9 cellular contexts compared by ENCODE assay signal in the genomic region with DNA sequence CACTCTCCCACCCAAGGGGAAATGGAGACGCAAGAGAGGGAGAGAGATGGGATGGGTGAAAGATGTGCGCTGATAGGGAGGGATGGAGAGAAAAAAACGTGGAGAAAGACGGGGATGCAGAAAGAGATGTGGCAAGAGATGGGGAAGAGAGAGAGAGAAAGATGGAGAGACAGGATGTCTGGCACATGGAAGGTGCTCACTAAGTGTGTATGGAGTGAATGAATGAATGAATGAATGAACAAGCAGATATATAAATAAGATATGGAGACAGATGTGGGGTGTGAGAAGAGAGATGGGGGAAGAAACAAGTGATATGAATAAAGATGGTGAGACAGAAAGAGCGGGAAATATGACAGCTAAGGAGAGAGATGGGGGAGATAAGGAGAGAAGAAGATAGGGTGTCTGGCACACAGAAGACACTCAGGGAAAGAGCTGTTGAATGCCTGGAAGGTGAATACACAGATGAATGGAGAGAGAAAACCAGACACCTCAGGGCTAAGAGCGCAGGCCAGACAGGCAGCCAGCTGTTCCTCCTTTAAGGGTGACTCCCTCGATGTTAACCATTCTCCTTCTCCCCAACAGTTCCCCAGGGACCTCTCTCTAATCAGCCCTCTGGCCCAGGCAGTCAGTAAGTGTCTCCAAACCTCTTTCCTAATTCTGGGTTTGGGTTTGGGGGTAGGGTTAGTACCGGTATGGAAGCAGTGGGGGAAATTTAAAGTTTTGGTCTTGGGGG. TPM values are rescaled to one million over a fixed set of nuclear protein-coding genes. Genes with fewer than 3 reads are reported as not detected.
DNase-seq lines count a peak whose midpoint lies in the region; ATAC-seq and TF ChIP-seq lines count a peak whose summit lies in the region.
"Had no signal": no experiment of that assay in that cellular context is flagged by ENCODE, and none has a peak within 500 bp of the region (broad histone marks: within the 10 kb centered on the region; RNA-seq: fewer than 3 reads in every experiment).

No MANE protein-coding gene starts in this region.

- H3K27me3 ChIP-seq in GM06990 (replicated peaks; ENCODE audit: control insufficient read depth, insufficient read depth, low read length) (no peaks in the 10 kb centered on the region), Loucy (ENCODE audit: insufficient read depth, low read length, poor library complexity, severe bottlenecking) (no peaks in the 10 kb centered on the region), psoas muscle (ENCODE audit: insufficient read depth in 3 of 3, low read length in 2 of 3) (no peaks in the 10 kb centered on the region), GM23248 (replicated peaks; ENCODE audit: insufficient read depth) (no peaks in the 10 kb centered on the region), body of pancreas (no peaks in the 10 kb centered on the region)

- H3K9ac ChIP-seq in Loucy (ENCODE audit: low read depth, low read length, poor library complexity, severe bottlenecking) (peak overlapping the region; percentile 54), GM23248 (no peak overlapping the region)

- peak overlapping the region; percentile 52 for H3K4me2 ChIP-seq in Loucy (ENCODE audit: low read depth, low read length, poor library complexity, severe bottlenecking)
- H3K4me2 ChIP-seq in GM23248 (ENCODE audit: unreplicated experiment), result no peak overlapping the region

- H3K27ac ChIP-seq in coronary artery (no peak overlapping the region), psoas muscle (no peak overlapping the region), GM23248 (no peak overlapping the region), body of pancreas (no peak overlapping the region)

- ATAC-seq in psoas muscle (no peak), body of pancreas (no peak)

- H3K4me1 ChIP-seq in Loucy (ENCODE audit: insufficient read depth, low read length, poor library complexity, severe bottlenecking), result peaks cover 67% of the 10 kb centered on the region
- H3K4me1 ChIP-seq in psoas muscle, result no peaks in the 10 kb centered on the region
- H3K4me1 ChIP-seq in GM23248 (ENCODE audit: insufficient read depth), result no peaks in the 10 kb centered on the region
- H3K4me1 ChIP-seq in body of pancreas, result peaks cover 28% of the 10 kb centered on the region

- H3K79me2 ChIP-seq in Loucy (ENCODE audit: insufficient read depth, low read length) (peaks cover 2% of the 10 kb centered on the region), GM23248 (ENCODE audit: insufficient read depth) (no peaks in the 10 kb centered on the region)

- H2AFZ ChIP-seq in Loucy (ENCODE audit: low read length), result no peak overlapping the region
- no peak overlapping the region for H2AFZ ChIP-seq in GM23248

- H3K4me3 ChIP-seq in GM06990 (replicated peaks; ENCODE audit: low read depth, low read length), result peak overlapping the region; percentile 90
- peak overlapping the region; percentile 49 for H3K4me3 ChIP-seq in Loucy (ENCODE audit: low read length, poor library complexity, severe bottlenecking)
- peak overlapping the region; percentile 62 for H3K4me3 ChIP-seq in coronary artery
- peak overlapping the region; percentile 54 for H3K4me3 ChIP-seq in psoas muscle
- no peak overlapping the region for H3K4me3 ChIP-seq in GM23248
- H3K4me3 ChIP-seq in body of pancreas, result no peak overlapping the region

- H3F3A ChIP-seq in Loucy (ENCODE audit: low read depth), result no peaks in the 10 kb centered on the region
- H3F3A ChIP-seq in GM23248 (ENCODE audit: insufficient read depth), result no peaks in the 10 kb centered on the region

- DNase-seq in GM06990 (ENCODE audit: extremely low read depth, insufficient read length), result no peak
- no peak for DNase-seq in coronary artery (ENCODE audit: low spot score)
- DNase-seq in psoas muscle, result peak in 1 of 2 donors; percentile 10
- no peak for DNase-seq in hepatic stellate cell (ENCODE audit: low spot score)
- DNase-seq in GM23248, result no peak
- DNase-seq in body of pancreas, result no peak
- DNase-seq: amniotic stem cell had no signal

- TF ChIP-seq POLR2A in body of pancreas (IDR thresholded peaks at IDR 0.05), result no peak

- H3K9me3 ChIP-seq in Loucy (ENCODE audit: insufficient read depth, low read depth, low read length) (no peaks in the 10 kb centered on the region), psoas muscle (no peaks in the 10 kb centered on the region), GM23248 (ENCODE audit: low read depth) (no peaks in the 10 kb centered on the region), body of pancreas (no peaks in the 10 kb centered on the region)

- WGBS in psoas muscle, 3 donors, result 61 to 72% (median 65%) methylated on average over 8 of the region's 8 CpGs
- WGBS in GM23248 (ENCODE audit: low coverage in 1 of 2, low lambda C conversion rate in 2 of 2, missing lambda C conversion rate in 2 of 2), 2 experiments, result 68 to 69% methylated on average over 8 of the region's 8 CpGs
- 67 to 75% methylated on average over 8 of the region's 8 CpGs for WGBS in body of pancreas, 2 donors

- TF ChIP-seq CTCF in GM06990 (IDR thresholded peaks at IDR 0.05; ENCODE audit: insufficient read depth, low read length, poor library complexity, severe bottlenecking), result no peak
- TF ChIP-seq CTCF in Loucy (conservative IDR thresholded peaks at IDR 0.05; ENCODE audit: low read length), result no peak
- TF ChIP-seq CTCF in coronary artery (IDR thresholded peaks at IDR 0.05), result no peak
- no peak for TF ChIP-seq CTCF in psoas muscle (IDR thresholded peaks at IDR 0.05)
- no peak for TF ChIP-seq CTCF in body of pancreas (IDR thresholded peaks at IDR 0.05)

- H4K20me1 ChIP-seq in Loucy (ENCODE audit: insufficient read depth, low read length, poor library complexity, severe bottlenecking) (no peaks in the 10 kb centered on the region), GM23248 (ENCODE audit: insufficient read depth) (no peaks in the 10 kb centered on the region)

- H3K36me3 ChIP-seq in GM06990 (ENCODE audit: control insufficient read depth, insufficient read depth, low read length) (peaks cover 11% of the 10 kb centered on the region), Loucy (ENCODE audit: insufficient read depth, low read length) (no peaks in the 10 kb centered on the region), psoas muscle (ENCODE audit: insufficient read depth in 1 of 2, low read depth in 1 of 2) (no peaks in the 10 kb centered on the region), GM23248 (ENCODE audit: low read depth) (no peaks in the 10 kb centered on the region), body of pancreas (replicated peaks in 1 of 2; ENCODE audit: insufficient read depth in 1 of 2, low read depth in 2 of 2) (no peaks in the 10 kb centered on the region)

- in situ Hi-C loops in GM23248 (cut with MboI), result no loop called here

- no peaks in the 10 kb centered on the region for H3K9me2 ChIP-seq in Loucy (replicated peaks; ENCODE audit: low read depth, low read length)
- H3K9me2 ChIP-seq in GM23248 (ENCODE audit: insufficient read depth), result no peaks in the 10 kb centered on the region

- intact Hi-C loops in psoas muscle (cut with DNase I) (no loop called here), body of pancreas (cut with DNase I) (no loop called here)

RNA-seq across cellular contexts. Expression of gene TNF, which starts 0.8 kb away (rescaled TPM):
- total RNA-seq in psoas muscle, result under 1 TPM in 3 of 4 donors, not detected in 1; 0.34 to 0.81 (median 0.61) TPM
- under 1 TPM in 2 of 3 donors, not detected in 1; 0.09 TPM for polyA plus RNA-seq in psoas muscle
- not detected in 2 replicates for total RNA-seq in GM23248 (2014; rRNA removed; shearing (Covaris generic))
- polyA plus RNA-seq in GM23248 (2016; fragmentation: Nextera tagmentation; extraction: Ambion mirVana), result 0.11 TPM in 1 of 2 replicates, not detected in the other
- 1 to 10 TPM in 1 of 2 donors, under 1 TPM in 1; 0.66 to 1.3 TPM for total RNA-seq in body of pancreas
- total RNA-seq: NCI-H460 had no signal

RNA-seq across cellular contexts. Expression of gene LTA, which starts 4.0 kb away (rescaled TPM):
- total RNA-seq in psoas muscle (not detected), body of pancreas (not detected)
- polyA plus RNA-seq in psoas muscle (under 1 TPM in 2 of 3 donors, not detected in 1; 0.05 to 0.10 TPM), GM23248 (2016; fragmentation: Nextera tagmentation; extraction: Ambion mirVana) (not detected in 2 replicates)
- total RNA-seq in GM23248 (2014; rRNA removed; shearing (Covaris generic)), result not detected in 2 replicates
- total RNA-seq: NCI-H460 had no signal

RNA-seq across cellular contexts. Expression of gene LTB, which starts 6.1 kb away (rescaled TPM):
- total RNA-seq in psoas muscle (under 1 TPM; 0.69 to 0.79 (median 0.74) TPM), body of pancreas (under 1 TPM in 1 of 2 donors, not detected in 1; 0.78 TPM)
- polyA plus RNA-seq in psoas muscle (1 to 10 TPM in 1 of 3 donors, under 1 TPM in 2; 0.08 to 1.0 (median 0.17) TPM), GM23248 (2016; fragmentation: Nextera tagmentation; extraction: Ambion mirVana) (0.23 TPM in 1 of 2 replicates, not detected in the other)
- not detected in 2 replicates for total RNA-seq in GM23248 (2014; rRNA removed; shearing (Covaris generic))
- total RNA-seq: NCI-H460 had no signal

RNA-seq across cellular contexts. Expression of gene LST1, which starts 10.0 kb away (rescaled TPM):
- 1 to 10 TPM; 1.8 to 5.6 (median 3.1) TPM for total RNA-seq in psoas muscle
- 1 to 10 TPM; 1.2 to 1.8 (median 1.7) TPM for polyA plus RNA-seq in psoas muscle
- total RNA-seq in GM23248 (2014; rRNA removed; shearing (Covaris generic)), result not detected in 2 replicates
- polyA plus RNA-seq in GM23248 (2016; fragmentation: Nextera tagmentation; extraction: Ambion mirVana), result not detected in 2 replicates
- total RNA-seq in body of pancreas, result 1 to 10 TPM; 2.9 to 6.9 TPM
- total RNA-seq: NCI-H460 had no signal

RNA-seq across cellular contexts. Expression of gene NCR3, which starts 16.7 kb away (rescaled TPM):
- total RNA-seq in psoas muscle, result not detected
- polyA plus RNA-seq in psoas muscle, result under 1 TPM in 2 of 3 donors, not detected in 1; 0.08 to 0.20 TPM
- not detected in 2 replicates for total RNA-seq in GM23248 (2014; rRNA removed; shearing (Covaris generic))
- not detected in 2 replicates for polyA plus RNA-seq in GM23248 (2016; fragmentation: Nextera tagmentation; extraction: Ambion mirVana)
- not detected for total RNA-seq in body of pancreas
- total RNA-seq: NCI-H460 had no signal

Comparison
In these comparisons a context has a peak if more than half of its experiments do, and no peak if none do; other contexts are left out.
1. H3K4me3 ChIP-seq: peak in GM06990 (single experiment), Loucy (single experiment), coronary artery (single experiment) and psoas muscle (single experiment); none in GM23248 (single experiment) and body of pancreas (0 of 2).